In the genomic region with DNA sequence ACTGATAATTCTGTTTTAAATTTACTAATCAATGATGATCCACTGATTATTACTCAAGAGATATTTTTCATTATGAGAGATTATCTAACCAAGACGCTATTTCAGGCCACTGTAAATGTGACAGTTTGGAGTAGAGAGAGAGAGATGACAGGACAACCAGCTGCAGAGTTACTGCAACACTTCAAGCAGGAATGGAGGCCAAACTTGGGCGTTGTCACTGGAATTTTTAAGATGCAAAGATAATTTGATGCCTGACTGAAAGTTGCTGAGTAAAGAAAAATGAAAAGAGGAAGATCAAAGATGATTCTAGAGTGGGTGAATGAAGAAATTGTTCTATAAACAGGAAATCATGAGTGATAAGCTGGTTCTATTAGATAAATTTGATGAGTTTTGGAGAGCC, we compare ENCODE assay signal across 4 cellular contexts.
"Had no signal": no experiment of that assay in that cellular context is flagged by ENCODE, and none has a peak within 500 bp of the region (broad histone marks: within the 10 kb centered on the region; RNA-seq: fewer than 3 reads in every experiment).

No MANE protein-coding gene starts in this region.

- H3K4me3 ChIP-seq: GM23338 had no signal

- H2AFZ ChIP-seq: GM23338 had no signal

- H3K4me2 ChIP-seq: GM23338 had no signal

- DNase-seq: H9, HCEC 1CT had no signal

- H3K27ac ChIP-seq: HL-60 had no signal
